10 cellular contexts compared by ENCODE assay signal in the genomic region with DNA sequence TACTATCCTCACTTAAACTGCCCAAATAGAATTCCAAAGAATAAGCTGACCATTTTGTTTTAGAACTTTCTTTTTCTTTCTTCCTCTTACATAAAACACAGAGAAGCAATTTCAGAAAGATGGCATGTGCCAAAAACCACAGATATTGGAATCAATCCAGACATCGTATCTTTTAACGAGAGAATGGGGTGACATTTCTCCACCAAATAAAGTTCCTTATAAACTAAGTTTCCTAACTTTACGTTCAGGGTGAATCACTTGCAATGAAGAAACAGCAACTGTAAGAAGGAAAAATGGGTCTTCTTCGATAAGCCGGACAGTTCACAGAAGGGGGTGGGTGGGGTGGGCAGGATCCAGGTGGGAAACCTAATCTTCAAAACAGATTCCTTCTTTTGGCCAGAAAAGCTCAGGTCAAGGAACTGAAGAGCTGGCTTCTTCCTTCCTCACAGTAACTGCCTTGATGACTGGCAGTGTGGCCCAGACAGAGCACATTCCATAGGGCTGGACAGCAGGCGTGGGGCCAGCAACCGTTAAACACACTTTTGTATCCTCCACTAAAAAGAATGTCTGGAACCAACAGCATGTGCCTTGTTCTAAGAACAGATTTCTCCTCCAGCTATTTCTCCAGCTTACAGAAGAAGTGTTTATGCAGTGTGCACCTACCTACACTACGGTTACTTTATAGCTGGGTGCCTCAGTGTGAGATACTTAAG. TPM values are rescaled to one million over a fixed set of nuclear protein-coding genes. Genes with fewer than 3 reads are reported as not detected.
A peak's percentile ranks its signal among the peaks of the same experiment; 100 is the strongest.
DNase-seq lines count a peak whose midpoint lies in the region; ATAC-seq and TF ChIP-seq lines count a peak whose summit lies in the region.
"Had no signal": no experiment of that assay in that cellular context is flagged by ENCODE, and none has a peak within 500 bp of the region (broad histone marks: within the 10 kb centered on the region; RNA-seq: fewer than 3 reads in every experiment).

No MANE protein-coding gene starts in this region.

- peak overlapping the region; percentile 0 to 99 (median 71) for H3K27ac ChIP-seq in tibial nerve

- H3K36me3 ChIP-seq in tibial nerve = no peaks in the 10 kb centered on the region

- H3K4me3 ChIP-seq in choroid plexus epithelial cell (ENCODE audit: low read depth, low read length) (no peak overlapping the region), tibial nerve (no peak overlapping the region)

- H3K27me3 ChIP-seq in tibial nerve = no peaks in the 10 kb centered on the region

- no peaks in the 10 kb centered on the region for H3K9me3 ChIP-seq in tibial nerve

- peak in 1 of 2 donors; percentile 59 for TF ChIP-seq EP300 in tibial nerve (IDR thresholded peaks at IDR 0.05)

- no peak for ATAC-seq in HG02610 (IDR thresholded peaks at IDR 0.05; ENCODE audit: unreplicated experiment)
- ATAC-seq in HG02678 (IDR thresholded peaks at IDR 0.05; ENCODE audit: unreplicated experiment) = no peak

- H3K4me1 ChIP-seq in tibial nerve = peaks cover 0 to 97% (median 52%) of the 10 kb centered on the region in 4 donors

- TF ChIP-seq CTCF in choroid plexus epithelial cell (conservative IDR thresholded peaks at IDR 0.05; ENCODE audit: low read depth, low read length) (no peak), tibial nerve (IDR thresholded peaks at IDR 0.05) (no peak)

- peak; percentile 94 for DNase-seq in M059J (ENCODE audit: low read depth)
- DNase-seq in choroid plexus epithelial cell (ENCODE audit: low read depth) = peak; percentile 93
- DNase-seq in left kidney (ENCODE audit: low read depth, low spot score) = peak; percentile 41
- no peak for DNase-seq in tibial nerve (ENCODE audit: low spot score in 2 of 2)
- no peak for DNase-seq in middle frontal gyrus (ENCODE audit: extremely low spot score, low spot score)
- no peak for DNase-seq in NCI-H510A treated with DMSO at 0.1 percent for 48 hours (lab: John Stamatoyannopoulos, UW)
- DNase-seq: erythroblast, NCI-H2171 treated with DMSO at 0.1 percent for 48 hours had no signal

- WGBS in tibial nerve, 2 donors = 9 to 12% methylated on average over 8 of the region's 8 CpGs

- TF ChIP-seq POLR2A in tibial nerve (IDR thresholded peaks at IDR 0.05) = no peak

RNA-seq across cellular contexts. Expression of gene CREB3L2, which starts 31.5 kb away (rescaled TPM):
- 16.5 and 31.9 TPM in 2 replicates for total RNA-seq in M059J (2014; rRNA removed; shearing (Covaris generic))
- 10 to 100 TPM; 43.5 to 73.0 (median 51.2) TPM for total RNA-seq in tibial nerve

Comparison
In these comparisons a context has a peak if more than half of its experiments do, and no peak if none do; other contexts are left out.
1. DNase-seq: peak in M059J (single experiment), choroid plexus epithelial cell (single experiment) and left kidney (single experiment); none in tibial nerve (0 of 2), middle frontal gyrus (single experiment) and NCI-H510A treated with DMSO at 0.1 percent for 48 hours (single experiment).